In the genomic region with DNA sequence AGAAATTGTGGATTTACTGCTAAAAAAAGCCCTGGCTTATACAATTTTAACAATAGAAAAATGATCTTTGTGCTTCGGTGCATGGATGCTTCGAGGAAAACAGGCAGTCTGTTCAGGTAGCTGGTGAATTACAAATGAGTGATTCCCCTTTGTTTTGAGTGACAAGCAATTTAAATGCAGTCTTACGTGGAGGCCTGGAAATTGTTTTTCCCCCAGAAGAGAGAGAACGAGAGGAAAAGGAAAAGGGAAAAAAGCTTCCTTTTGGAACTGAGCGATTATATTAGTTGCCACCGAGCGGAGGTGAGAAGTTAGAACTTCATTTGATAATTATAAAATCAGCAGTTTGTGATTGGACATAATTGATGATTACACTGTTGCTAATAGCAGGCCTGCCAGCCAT, we compare ENCODE assay signal across 27 cellular contexts.
"Had no signal": no experiment of that assay in that cellular context is flagged by ENCODE, and none has a peak within 500 bp of the region (broad histone marks: within the 10 kb centered on the region; RNA-seq: fewer than 3 reads in every experiment).

No MANE protein-coding gene starts in this region.

- H3K4me1 ChIP-seq: pancreas, psoas muscle, right atrium auricular region, sigmoid colon, stomach, tibial nerve, upper lobe of left lung, vagina had no signal

- H3K27ac ChIP-seq: neutrophil, pancreas, psoas muscle, right atrium auricular region, right lobe of liver, sigmoid colon, stomach, thoracic aorta, thyroid gland, tibial nerve, upper lobe of left lung, vagina had no signal

- DNase-seq: naive thymus-derived CD4-positive, alpha-beta T cell; natural killer cell; nucleus accumbens; pancreas; psoas muscle; right lobe of liver; sigmoid colon; small intestine; stimulated activated CD4-positive, alpha-beta T cell treated with anti-CD3 and anti-CD28 coated beads, Interleukin-15, amount 100 ng/mL, for 24 hours; stimulated activated CD4-positive, alpha-beta T cell treated with anti-CD3 and anti-CD28 coated beads, Interleukin-2, amount 100 ng/mL, for 24 hours; stimulated activated CD4-positive, alpha-beta T cell treated with anti-CD3 and anti-CD28 coated beads, Interleukin-2, amount 100 ng/mL, for 48 hours; stimulated activated CD4-positive, alpha-beta T cell treated with anti-CD3 and anti-CD28 coated beads, Interleukin-4, amount 100 ng/mL, for 24 hours; stimulated activated naive B cell treated with anti-CD40 and anti-IgM and Interleukin-4, amounts not matched to agents 10 μg/mL and 1 μg/mL and 100 μg/mL, for 72 hours; stimulated activated naive CD4-positive, alpha-beta T cell treated with Interleukin-2 at 50 U/mL for 16 hours; stomach; trophoblast cell; upper lobe of left lung had no signal

- H3K27me3 ChIP-seq: neutrophil, pancreas, right atrium auricular region, right lobe of liver, thyroid gland, tibial nerve, upper lobe of left lung, vagina had no signal

- H3K27ac Mint-ChIP-seq: naive thymus-derived CD4-positive, alpha-beta T cell; natural killer cell; nephron; stimulated activated effector memory CD8-positive, alpha-beta T cell treated with anti-CD3 and anti-CD28 coated beads, Interleukin-12 subunit alpha, Interleukin-12 subunit beta, amount 100 ng/mL, for 72 hours; stimulated activated naive B cell treated with anti-CD40 and anti-IgM and Interleukin-4, amounts not matched to agents 10 μg/mL and 1 μg/mL and 100 μg/mL, for 72 hours; stimulated activated naive CD8-positive, alpha-beta T cell treated with anti-CD3 and anti-CD28 coated beads, Interleukin-15, Interleukin-2, amounts not matched to agents 100 ng/mL and 50 ng/mL, for 24 hours had no signal

- H3K9me3 ChIP-seq: neutrophil, pancreas, psoas muscle, right lobe of liver, thoracic aorta, thyroid gland, vagina had no signal

- H3K36me3 Mint-ChIP-seq: naive thymus-derived CD4-positive, alpha-beta T cell; natural killer cell; stimulated activated effector memory CD8-positive, alpha-beta T cell treated with anti-CD3 and anti-CD28 coated beads, Interleukin-12 subunit alpha, Interleukin-12 subunit beta, amount 100 ng/mL, for 72 hours; stimulated activated naive B cell treated with anti-CD40 and anti-IgM and Interleukin-4, amounts not matched to agents 10 μg/mL and 1 μg/mL and 100 μg/mL, for 72 hours had no signal

- H3K36me3 ChIP-seq: neutrophil, pancreas, right atrium auricular region, right lobe of liver, sigmoid colon, stomach, thoracic aorta, thyroid gland, tibial nerve, upper lobe of left lung, vagina had no signal

- H3K4me1 Mint-ChIP-seq: naive thymus-derived CD4-positive, alpha-beta T cell; natural killer cell; stimulated activated effector memory CD8-positive, alpha-beta T cell treated with anti-CD3 and anti-CD28 coated beads, Interleukin-12 subunit alpha, Interleukin-12 subunit beta, amount 100 ng/mL, for 72 hours; stimulated activated naive B cell treated with anti-CD40 and anti-IgM and Interleukin-4, amounts not matched to agents 10 μg/mL and 1 μg/mL and 100 μg/mL, for 72 hours had no signal

- H3K4me3 ChIP-seq: pancreas, psoas muscle, right atrium auricular region, right lobe of liver, sigmoid colon, stomach, thoracic aorta, thyroid gland, tibial nerve, upper lobe of left lung, vagina had no signal

- H3K4me3 Mint-ChIP-seq: naive thymus-derived CD4-positive, alpha-beta T cell; natural killer cell; nephron; neural crest cell; stimulated activated effector memory CD8-positive, alpha-beta T cell treated with anti-CD3 and anti-CD28 coated beads, Interleukin-12 subunit alpha, Interleukin-12 subunit beta, amount 100 ng/mL, for 72 hours; stimulated activated naive B cell treated with anti-CD40 and anti-IgM and Interleukin-4, amounts not matched to agents 10 μg/mL and 1 μg/mL and 100 μg/mL, for 72 hours; stimulated activated naive CD8-positive, alpha-beta T cell treated with anti-CD3 and anti-CD28 coated beads, Interleukin-15, Interleukin-2, amounts not matched to agents 100 ng/mL and 50 ng/mL, for 24 hours had no signal

- ATAC-seq: naive thymus-derived CD4-positive, alpha-beta T cell; natural killer cell; pancreas; psoas muscle; right lobe of liver; stimulated activated effector memory CD8-positive, alpha-beta T cell treated with anti-CD3 and anti-CD28 coated beads, Interleukin-12 subunit alpha, Interleukin-12 subunit beta, amount 100 ng/mL, for 72 hours; stimulated activated naive B cell treated with anti-CD40 and anti-IgM and Interleukin-4, amounts not matched to agents 10 μg/mL and 1 μg/mL and 100 μg/mL, for 72 hours had no signal

- H3K9me3 Mint-ChIP-seq: natural killer cell; stimulated activated effector memory CD8-positive, alpha-beta T cell treated with anti-CD3 and anti-CD28 coated beads, Interleukin-12 subunit alpha, Interleukin-12 subunit beta, amount 100 ng/mL, for 72 hours; stimulated activated naive CD8-positive, alpha-beta T cell treated with anti-CD3 and anti-CD28 coated beads, Interleukin-15, Interleukin-2, amounts not matched to agents 100 ng/mL and 50 ng/mL, for 24 hours had no signal
